ENCODE assay signal across 26 cellular contexts in genomic region chr14:71381814-71382213, GRCh38.
A peak's percentile ranks its signal among the peaks of the same experiment; 100 is the strongest.
DNase-seq lines count a peak whose midpoint lies in the region; FAIRE-seq and TF ChIP-seq lines count a peak whose summit lies in the region.
"Had no signal": no experiment of that assay in that cellular context is flagged by ENCODE, and none has a peak within 500 bp of the region (broad histone marks: within the 10 kb centered on the region; RNA-seq: fewer than 3 reads in every experiment).

No MANE protein-coding gene starts in this region.

- H3K4me2 ChIP-seq in GM23248 (ENCODE audit: unreplicated experiment) (no peak overlapping the region), astrocyte (ENCODE audit: low read length) (no peak overlapping the region)
- H3K4me2 ChIP-seq: GM23338 had no signal

- TF ChIP-seq POLR2A in stomach (IDR thresholded peaks at IDR 0.05), result no peak

- TF ChIP-seq CTCF in astrocyte (IDR thresholded peaks at IDR 0.05; ENCODE audit: insufficient read depth, low read depth, low read length), result no peak
- TF ChIP-seq CTCF in mesothelial cell of epicardium (IDR thresholded peaks at IDR 0.05; ENCODE audit: unreplicated experiment), result no peak
- no peak for TF ChIP-seq CTCF in stomach (IDR thresholded peaks at IDR 0.05)

- H3K4me1 Mint-ChIP-seq in astrocyte (ENCODE audit: low read depth, unreplicated experiment) (peaks cover 19% of the 10 kb centered on the region), mesothelial cell of epicardium (peaks cover 24% of the 10 kb centered on the region)

- peaks cover 7% of the 10 kb centered on the region for H3K36me3 Mint-ChIP-seq in astrocyte (ENCODE audit: low read depth, unreplicated experiment)
- H3K36me3 Mint-ChIP-seq in mesothelial cell of epicardium, result peaks cover 18% of the 10 kb centered on the region

- H3K4me1 ChIP-seq in GM23248 (ENCODE audit: insufficient read depth) (peaks cover 39% of the 10 kb centered on the region), astrocyte (ENCODE audit: insufficient read depth, low read length) (peaks cover 3% of the 10 kb centered on the region), stomach (peaks cover 12 to 85% (median 32%) of the 10 kb centered on the region in 4 donors)

- no peaks in the 10 kb centered on the region for H3K9me2 ChIP-seq in GM23248 (ENCODE audit: insufficient read depth)

- DNase-seq in GM23248, result no peak
- no peak for DNase-seq in astrocyte (ENCODE audit: low read depth)
- no peak for DNase-seq in mesothelial cell of epicardium (ENCODE audit: low spot score in 2 of 2, unreplicated experiment in 2 of 2)
- no peak for DNase-seq in stomach
- DNase-seq in pons (ENCODE audit: low spot score), result no peak
- DNase-seq in superior temporal gyrus (ENCODE audit: extremely low spot score), result no peak
- DNase-seq in SKM-1 (lab: John Stamatoyannopoulos, UW; ENCODE audit: unreplicated experiment), result no peak
- DNase-seq: CD8-positive, alpha-beta T cell; DMS 273 treated with DMSO at 0.1 percent for 48 hours; DMS79 treated with DMSO at 0.1 percent for 48 hours; H9; Kasumi-1; MV-4-11; NCI-H1105 treated with DMSO at 0.1 percent for 48 hours; NCI-H146; NCI-H1930; NCI-H446; NCI-H524 treated with DMSO at 0.1 percent for 48 hours; NCI-H774; PC-3; SJCRH30 had no signal

- no peak for TF ChIP-seq EP300 in stomach (IDR thresholded peaks at IDR 0.05)

- FAIRE-seq in astrocyte (lab: Jason Lieb, UNC), result no peak
- FAIRE-seq: GM12892, HepG2, K562 had no signal

- H3K27me3 Mint-ChIP-seq in astrocyte (ENCODE audit: low read depth, unreplicated experiment) (no peaks in the 10 kb centered on the region), mesothelial cell of epicardium (ENCODE audit: low read depth) (no peaks in the 10 kb centered on the region)

- H3K9me3 ChIP-seq in GM23248 (ENCODE audit: low read depth) (no peaks in the 10 kb centered on the region), astrocyte (ENCODE audit: insufficient read depth, low read depth, low read length) (no peaks in the 10 kb centered on the region), stomach (peaks cover 0 to 10% (median 3%) of the 10 kb centered on the region in 4 donors)

- H3K79me2 ChIP-seq in GM23248 (ENCODE audit: insufficient read depth) (peaks cover 100% of the 10 kb centered on the region), astrocyte (ENCODE audit: insufficient read depth, low read length) (peaks cover 86% of the 10 kb centered on the region)

- H3K9me3 Mint-ChIP-seq in astrocyte (ENCODE audit: unreplicated experiment) (peaks cover 10% of the 10 kb centered on the region), mesothelial cell of epicardium (peaks cover 25% of the 10 kb centered on the region)
- H3K9me3 Mint-ChIP-seq: CD8-positive, alpha-beta T cell had no signal

- H3K4me3 ChIP-seq in GM23248 (no peak overlapping the region), astrocyte (ENCODE audit: insufficient read depth, low read depth, low read length) (no peak overlapping the region), stomach (no peak overlapping the region)
- H3K4me3 ChIP-seq: GM23338, K562, SJCRH30 had no signal

- H3K27me3 ChIP-seq in GM23248 (replicated peaks; ENCODE audit: insufficient read depth) (no peaks in the 10 kb centered on the region), astrocyte (ENCODE audit: insufficient read depth, low read length) (no peaks in the 10 kb centered on the region), stomach (no peaks in the 10 kb centered on the region)
- H3K27me3 ChIP-seq: SJCRH30 had no signal

- H3F3A ChIP-seq in GM23248 (ENCODE audit: insufficient read depth), result peaks cover 26% of the 10 kb centered on the region

- H3K27ac ChIP-seq in GM23248, result peak overlapping the region; percentile 5; the same call in 1 of the 2 replicates
- H3K27ac ChIP-seq in astrocyte (ENCODE audit: low read depth, low read length), result no peak overlapping the region
- H3K27ac ChIP-seq in stomach, result peak overlapping the region in 4 of 5 donors; percentile 31 to 82 (median 58)
- H3K27ac ChIP-seq: C4-2B, SJCRH30 had no signal

- H3K36me3 ChIP-seq in GM23248 (ENCODE audit: low read depth), result no peaks in the 10 kb centered on the region
- no peaks in the 10 kb centered on the region for H3K36me3 ChIP-seq in astrocyte (ENCODE audit: insufficient read depth, low read length)
- H3K36me3 ChIP-seq in stomach, result no peaks in the 10 kb centered on the region
- H3K36me3 ChIP-seq: SJCRH30 had no signal

- no peaks in the 10 kb centered on the region for H4K20me1 ChIP-seq in GM23248 (ENCODE audit: insufficient read depth)
- H4K20me1 ChIP-seq in astrocyte (ENCODE audit: insufficient read depth, low read length), result peaks cover 6% of the 10 kb centered on the region

- H3K4me3 Mint-ChIP-seq in astrocyte (ENCODE audit: unreplicated experiment) (no peak overlapping the region), mesothelial cell of epicardium (no peak overlapping the region)
- H3K4me3 Mint-ChIP-seq: CD8-positive, alpha-beta T cell; GM23338; H9 had no signal

- intact Hi-C loops in stomach (cut with DNase I; ENCODE audit: low total_unique reads), result no loop called here

- in situ Hi-C loops in GM23248 (cut with MboI), result no loop called here

- peak overlapping the region; percentile 70 for H3K27ac Mint-ChIP-seq in astrocyte (ENCODE audit: unreplicated experiment)
- H3K27ac Mint-ChIP-seq in mesothelial cell of epicardium, result peak overlapping the region; percentile 43
- H3K27ac Mint-ChIP-seq: CD8-positive, alpha-beta T cell; GM23338; H9 had no signal

- H3K9ac ChIP-seq in GM23248 (no peak overlapping the region), astrocyte (ENCODE audit: low read length) (no peak overlapping the region)

- H2AFZ ChIP-seq in GM23248 (no peak overlapping the region), astrocyte (ENCODE audit: low read depth, low read length) (no peak overlapping the region)
- H2AFZ ChIP-seq: GM23338 had no signal
